8 cellular contexts compared by ENCODE assay signal in genomic region chr17:81927145-81927652, GRCh38. TPM values are rescaled to one million over a fixed set of nuclear protein-coding genes. Genes with fewer than 3 reads are reported as not detected.
DNase-seq lines count a peak whose midpoint lies in the region; ATAC-seq, FAIRE-seq and TF ChIP-seq lines count a peak whose summit lies in the region.

No MANE protein-coding gene starts in this region.

- FAIRE-seq in GM19239 (lab: Jason Lieb, UNC) = no peak

- POLR2A ChIA-PET in activated CD4-positive, alpha-beta memory T cell treated with anti-CD3 and anti-CD28 coated beads, Interleukin-2, amount 10 ng/mL, durations not matched to agents 7 days and 5 days (lab: Charles Lee) = interaction anchor here (0.5 to 7.6 kb wide), 18 partner anchors 8 to 225 kb away, joined by 3 to 62 read pairs (median 4); partner anchors contain the start of genes ANAPC11, ARHGDIA, DCXR and FASN

- intact Hi-C loops in left ventricle myocardium inferior (cut with micrococcal nuclease) = no loop called here

- H3K4me1 ChIP-seq in left ventricle myocardium inferior = peaks cover 64% of the 10 kb centered on the region

- ATAC-seq in GM18511 (IDR thresholded peaks at IDR 0.05; ENCODE audit: unreplicated experiment) (peak; percentile 33), HG02763 (IDR thresholded peaks at IDR 0.05; ENCODE audit: unreplicated experiment) (peak; percentile 2)
- peak; percentile 46 for ATAC-seq in stimulated activated memory B cell treated with anti-CD40 and anti-IgM and Interleukin-4, amounts not matched to agents 10 μg/mL and 1 μg/mL and 100 μg/mL, for 72 hours

- no peak for TF ChIP-seq CTCF in left ventricle myocardium inferior (IDR thresholded peaks at IDR 0.05; ENCODE audit: borderline replicate concordance)

- no peaks in the 10 kb centered on the region for H3K9me3 ChIP-seq in left ventricle myocardium inferior (replicated peaks)

- peaks cover 16% of the 10 kb centered on the region for H3K27me3 ChIP-seq in left ventricle myocardium inferior (ENCODE audit: low read depth)

- peak overlapping the region; percentile 91 for H3K27ac ChIP-seq in left ventricle myocardium inferior (replicated peaks)

- no peaks in the 10 kb centered on the region for H3K9me3 Mint-ChIP-seq in activated CD4-positive, alpha-beta memory T cell treated with anti-CD3 and anti-CD28 coated beads, Interleukin-2, amount 10 ng/mL, durations not matched to agents 7 days and 5 days
- no peaks in the 10 kb centered on the region for H3K9me3 Mint-ChIP-seq in stimulated activated memory B cell treated with anti-CD40 and anti-IgM and Interleukin-4, amounts not matched to agents 10 μg/mL and 1 μg/mL and 100 μg/mL, for 72 hours

- H3K4me3 ChIP-seq in left ventricle myocardium inferior = peak overlapping the region; percentile 93

- peak overlapping the region; percentile 64 for H3K27ac Mint-ChIP-seq in activated CD4-positive, alpha-beta memory T cell treated with anti-CD3 and anti-CD28 coated beads, Interleukin-2, amount 10 ng/mL, durations not matched to agents 7 days and 5 days
- H3K27ac Mint-ChIP-seq in stimulated activated memory B cell treated with anti-CD40 and anti-IgM and Interleukin-4, amounts not matched to agents 10 μg/mL and 1 μg/mL and 100 μg/mL, for 72 hours = peak overlapping the region; percentile 87

- peak overlapping the region; percentile 61 for H3K4me3 Mint-ChIP-seq in activated CD4-positive, alpha-beta memory T cell treated with anti-CD3 and anti-CD28 coated beads, Interleukin-2, amount 10 ng/mL, durations not matched to agents 7 days and 5 days
- peak overlapping the region; percentile 64 for H3K4me3 Mint-ChIP-seq in stimulated activated memory B cell treated with anti-CD40 and anti-IgM and Interleukin-4, amounts not matched to agents 10 μg/mL and 1 μg/mL and 100 μg/mL, for 72 hours

- H3K36me3 ChIP-seq in left ventricle myocardium inferior = peaks cover 7% of the 10 kb centered on the region

- H3K36me3 Mint-ChIP-seq in activated CD4-positive, alpha-beta memory T cell treated with anti-CD3 and anti-CD28 coated beads, Interleukin-2, amount 10 ng/mL, durations not matched to agents 7 days and 5 days (ENCODE audit: low read depth) = peaks cover 11% of the 10 kb centered on the region
- peaks cover 10% of the 10 kb centered on the region for H3K36me3 Mint-ChIP-seq in stimulated activated memory B cell treated with anti-CD40 and anti-IgM and Interleukin-4, amounts not matched to agents 10 μg/mL and 1 μg/mL and 100 μg/mL, for 72 hours

- CTCF ChIA-PET in activated CD4-positive, alpha-beta memory T cell treated with anti-CD3 and anti-CD28 coated beads, Interleukin-2, amount 10 ng/mL, durations not matched to agents 7 days and 5 days (lab: Charles Lee) = interaction anchor here (0.7 to 2.7 kb wide), 9 partner anchors 9 to 111 kb away, joined by 3 to 13 read pairs (median 3); partner anchors contain the start of gene DCXR

- DNase-seq in activated CD4-positive, alpha-beta memory T cell treated with anti-CD3 and anti-CD28 coated beads, Interleukin-2, amount 10 ng/mL, durations not matched to agents 7 days and 5 days = no peak
- DNase-seq in left ventricle myocardium inferior (peak; percentile 29), NCI-H748 treated with DMSO at 0.1 percent for 48 hours (lab: John Stamatoyannopoulos, UW) (no peak), GM19239 (ENCODE audit: insufficient read length, low spot score) (no peak)
- no peak for DNase-seq in activated CD4-positive, alpha-beta T cell treated with anti-CD3 and anti-CD28 coated beads for 4 hours

- H3K4me1 Mint-ChIP-seq in activated CD4-positive, alpha-beta memory T cell treated with anti-CD3 and anti-CD28 coated beads, Interleukin-2, amount 10 ng/mL, durations not matched to agents 7 days and 5 days = peaks cover 38% of the 10 kb centered on the region
- H3K4me1 Mint-ChIP-seq in stimulated activated memory B cell treated with anti-CD40 and anti-IgM and Interleukin-4, amounts not matched to agents 10 μg/mL and 1 μg/mL and 100 μg/mL, for 72 hours = peaks cover 45% of the 10 kb centered on the region

- H3K27me3 Mint-ChIP-seq in activated CD4-positive, alpha-beta memory T cell treated with anti-CD3 and anti-CD28 coated beads, Interleukin-2, amount 10 ng/mL, durations not matched to agents 7 days and 5 days = peaks cover 4% of the 10 kb centered on the region
- H3K27me3 Mint-ChIP-seq in stimulated activated memory B cell treated with anti-CD40 and anti-IgM and Interleukin-4, amounts not matched to agents 10 μg/mL and 1 μg/mL and 100 μg/mL, for 72 hours = peaks cover 36% of the 10 kb centered on the region

RNA-seq across cellular contexts. Expression of gene MAFG, which starts 0.3 kb away (rescaled TPM):
- total RNA-seq in activated CD4-positive, alpha-beta memory T cell treated with anti-CD3 and anti-CD28 coated beads, Interleukin-2, amount 10 ng/mL, durations not matched to agents 7 days and 5 days = 10 to 100 TPM; 35.2 to 36.5 TPM
- 24.3 TPM for total RNA-seq in left ventricle myocardium inferior

RNA-seq across cellular contexts. Expression of gene SIRT7, which starts 9.2 kb away (rescaled TPM):
- total RNA-seq in activated CD4-positive, alpha-beta memory T cell treated with anti-CD3 and anti-CD28 coated beads, Interleukin-2, amount 10 ng/mL, durations not matched to agents 7 days and 5 days = 10 to 100 TPM; 55.8 to 58.4 TPM
- total RNA-seq in left ventricle myocardium inferior = 8.5 TPM

RNA-seq across cellular contexts. Expression of gene PYCR1, which starts 9.9 kb away (rescaled TPM):
- 10 to 100 TPM; 25.8 to 34.7 TPM for total RNA-seq in activated CD4-positive, alpha-beta memory T cell treated with anti-CD3 and anti-CD28 coated beads, Interleukin-2, amount 10 ng/mL, durations not matched to agents 7 days and 5 days
- total RNA-seq in left ventricle myocardium inferior = 3.8 TPM

RNA-seq across cellular contexts. Expression of gene PCYT2, which starts 16.0 kb away (rescaled TPM):
- total RNA-seq in activated CD4-positive, alpha-beta memory T cell treated with anti-CD3 and anti-CD28 coated beads, Interleukin-2, amount 10 ng/mL, durations not matched to agents 7 days and 5 days = 10 to 100 TPM; 41.6 to 44.4 TPM
- total RNA-seq in left ventricle myocardium inferior = 48.1 TPM

RNA-seq across cellular contexts. Expression of gene MYADML2, which starts 19.8 kb away (rescaled TPM):
- not detected for total RNA-seq in activated CD4-positive, alpha-beta memory T cell treated with anti-CD3 and anti-CD28 coated beads, Interleukin-2, amount 10 ng/mL, durations not matched to agents 7 days and 5 days
- 7.2 TPM for total RNA-seq in left ventricle myocardium inferior
